ENCODE assay signal across 13 cellular contexts in the genomic region with DNA sequence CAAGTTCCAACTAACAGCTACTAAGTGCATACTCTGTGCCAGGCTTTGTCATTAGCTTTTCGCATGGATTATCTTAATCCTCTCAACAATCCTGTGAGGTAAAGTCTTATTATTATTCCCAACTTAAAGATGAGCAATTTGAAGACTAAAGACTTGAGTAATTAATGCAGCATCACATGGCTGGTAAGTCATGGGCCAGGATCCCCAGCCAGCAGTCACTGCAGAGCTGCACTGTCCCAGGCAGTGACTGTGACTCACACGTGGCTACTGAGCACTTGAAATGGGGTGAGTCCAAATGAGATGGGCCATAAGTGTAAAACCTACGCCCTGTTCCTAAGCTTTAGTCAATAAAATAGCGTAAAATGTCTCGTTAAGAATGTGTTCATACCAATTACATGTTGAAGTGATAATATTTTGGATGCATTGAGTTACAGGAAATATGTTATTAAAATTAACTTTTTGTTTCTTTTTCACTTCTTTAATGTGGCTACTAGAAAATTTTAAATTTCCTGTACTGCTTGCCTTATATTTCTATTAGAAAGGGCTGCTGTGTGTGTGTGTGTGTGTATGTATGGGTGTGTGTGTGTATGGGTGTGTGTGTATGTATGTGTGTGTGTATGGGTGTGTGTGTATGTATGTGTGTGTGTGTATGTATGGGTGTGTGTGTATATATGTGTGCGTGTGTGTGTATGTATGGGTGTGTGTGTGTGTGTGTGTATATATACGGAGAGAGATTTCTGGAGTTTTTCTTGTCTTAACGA.
A peak's percentile ranks its signal among the peaks of the same experiment; 100 is the strongest.
DNase-seq lines count a peak whose midpoint lies in the region; ATAC-seq and TF ChIP-seq lines count a peak whose summit lies in the region.
"Had no signal": no experiment of that assay in that cellular context is flagged by ENCODE, and none has a peak within 500 bp of the region (broad histone marks: within the 10 kb centered on the region; RNA-seq: fewer than 3 reads in every experiment).

No MANE protein-coding gene starts in this region.

- H3K27me3 ChIP-seq in suprapubic skin: no peaks in the 10 kb centered on the region

- peaks cover 2% of the 10 kb centered on the region for H3K9me3 Mint-ChIP-seq in activated naive CD4-positive, alpha-beta T cell treated with anti-CD3 and anti-CD28 coated beads for 36 hours
- H3K9me3 Mint-ChIP-seq in activated naive CD4-positive, alpha-beta T cell treated with anti-CD3 and anti-CD28 coated beads, Interleukin-2, amount 10 ng/mL, durations not matched to agents 7 days and 5 days: peaks cover 6% of the 10 kb centered on the region

- no peak for TF ChIP-seq POLR2A in suprapubic skin (IDR thresholded peaks at IDR 0.05)

- H3K27me3 Mint-ChIP-seq in activated naive CD4-positive, alpha-beta T cell treated with anti-CD3 and anti-CD28 coated beads for 36 hours (ENCODE audit: low read depth): no peaks in the 10 kb centered on the region
- H3K27me3 Mint-ChIP-seq in activated naive CD4-positive, alpha-beta T cell treated with anti-CD3 and anti-CD28 coated beads, Interleukin-2, amount 10 ng/mL, durations not matched to agents 7 days and 5 days: no peaks in the 10 kb centered on the region

- H3K4me3 ChIP-seq in fibroblast of mammary gland (ENCODE audit: control insufficient read depth, low read depth, low read length): no peak overlapping the region
- H3K4me3 ChIP-seq in suprapubic skin: no peak overlapping the region
- H3K4me3 ChIP-seq: lung, thoracic aorta had no signal

- peaks cover 4% of the 10 kb centered on the region for H3K4me1 Mint-ChIP-seq in activated naive CD4-positive, alpha-beta T cell treated with anti-CD3 and anti-CD28 coated beads for 36 hours (ENCODE audit: low read depth)
- H3K4me1 Mint-ChIP-seq in activated naive CD4-positive, alpha-beta T cell treated with anti-CD3 and anti-CD28 coated beads, Interleukin-2, amount 10 ng/mL, durations not matched to agents 7 days and 5 days: peaks cover 16% of the 10 kb centered on the region

- peak; percentile 10 for DNase-seq in activated naive CD4-positive, alpha-beta T cell treated with anti-CD3 and anti-CD28 coated beads for 36 hours
- DNase-seq in activated naive CD4-positive, alpha-beta T cell treated with anti-CD3 and anti-CD28 coated beads, Interleukin-2, amount 10 ng/mL, durations not matched to agents 7 days and 5 days: no peak
- DNase-seq in NCI-H82 treated with DMSO at 0.1 percent for 48 hours (lab: John Stamatoyannopoulos, UW; ENCODE audit: unreplicated experiment) (peak; percentile 79), fibroblast of mammary gland (ENCODE audit: low read depth) (peak; percentile 42), suprapubic skin (ENCODE audit: low spot score in 2 of 2) (peak in 1 of 2 donors; percentile 65), HEK293T (ENCODE audit: extremely low spot score) (no peak), NOMO-1 treated with DMSO at 0.1 percent for 48 hours (lab: John Stamatoyannopoulos, UW; ENCODE audit: unreplicated experiment) (no peak)
- DNase-seq: activated CD8-positive, alpha-beta memory T cell treated with anti-CD3 and anti-CD28 coated beads, Interleukin-2, amount 50 U/mL, for 48 hours; MM.1S; NCI-H2081 treated with DMSO at 0.1 percent for 48 hours had no signal

- no peaks in the 10 kb centered on the region for H3K36me3 ChIP-seq in suprapubic skin
- H3K36me3 ChIP-seq: thoracic aorta had no signal

- intact Hi-C loops in activated naive CD4-positive, alpha-beta T cell treated with anti-CD3 and anti-CD28 coated beads for 36 hours (cut with micrococcal nuclease): no loop called here

- 74% methylated on average over 8 of the region's 8 CpGs for WGBS in suprapubic skin

- TF ChIP-seq CTCF in fibroblast of mammary gland (conservative IDR thresholded peaks at IDR 0.05; ENCODE audit: control insufficient read depth, insufficient read depth, low read depth, low read length) (no peak), suprapubic skin (IDR thresholded peaks at IDR 0.05) (no peak)

- CTCF ChIA-PET in activated naive CD4-positive, alpha-beta T cell treated with anti-CD3 and anti-CD28 coated beads for 36 hours (lab: Charles Lee): no interaction called here
- CTCF ChIA-PET in activated naive CD4-positive, alpha-beta T cell treated with anti-CD3 and anti-CD28 coated beads, Interleukin-2, amount 10 ng/mL, durations not matched to agents 7 days and 5 days (lab: Charles Lee): interaction anchor here (1.3 kb wide), 1 partner anchor 344 kb away, joined by 3 read pairs; no protein-coding TSS in a partner anchor
- CTCF ChIA-PET in HEK293T (lab: Yijun Ruan, JAX): interaction anchor here (1.0 kb wide), 1 partner anchor 344 kb away, joined by 5 read pairs; no protein-coding TSS in a partner anchor

- POLR2A ChIA-PET in HEK293T (lab: Yijun Ruan, JAX): interaction anchor here (0.8 kb wide), 1 partner anchor 12 kb away, joined by 3 read pairs; no protein-coding TSS in a partner anchor

- H3K9me3 ChIP-seq in suprapubic skin: no peaks in the 10 kb centered on the region
- H3K9me3 ChIP-seq: thoracic aorta had no signal

- TF ChIP-seq EP300 in suprapubic skin (IDR thresholded peaks at IDR 0.05): no peak

- no peaks in the 10 kb centered on the region for H3K36me3 Mint-ChIP-seq in activated naive CD4-positive, alpha-beta T cell treated with anti-CD3 and anti-CD28 coated beads for 36 hours (ENCODE audit: low read depth)
- no peaks in the 10 kb centered on the region for H3K36me3 Mint-ChIP-seq in activated naive CD4-positive, alpha-beta T cell treated with anti-CD3 and anti-CD28 coated beads, Interleukin-2, amount 10 ng/mL, durations not matched to agents 7 days and 5 days

- H3K4me1 ChIP-seq in suprapubic skin: peaks cover 26% of the 10 kb centered on the region

- ATAC-seq in GM19035 (IDR thresholded peaks at IDR 0.05; ENCODE audit: unreplicated experiment): no peak

- no peak overlapping the region for H3K27ac Mint-ChIP-seq in activated naive CD4-positive, alpha-beta T cell treated with anti-CD3 and anti-CD28 coated beads for 36 hours
- H3K27ac Mint-ChIP-seq in activated naive CD4-positive, alpha-beta T cell treated with anti-CD3 and anti-CD28 coated beads, Interleukin-2, amount 10 ng/mL, durations not matched to agents 7 days and 5 days: no peak overlapping the region

- H3K27ac ChIP-seq in suprapubic skin: peak overlapping the region; percentile 57
- H3K27ac ChIP-seq: thoracic aorta had no signal

- no peak overlapping the region for H3K4me3 Mint-ChIP-seq in activated naive CD4-positive, alpha-beta T cell treated with anti-CD3 and anti-CD28 coated beads for 36 hours
- H3K4me3 Mint-ChIP-seq in activated naive CD4-positive, alpha-beta T cell treated with anti-CD3 and anti-CD28 coated beads, Interleukin-2, amount 10 ng/mL, durations not matched to agents 7 days and 5 days: no peak overlapping the region

TF ChIP-seq in HEK293T, 16 proteins besides CTCF, POLR2A, EP300 and RAD21:
- TF ChIP-seq FOXK2 (IDR thresholded peaks at IDR 0.05) (no peak), FOXA1 (IDR thresholded peaks at IDR 0.05) (no peak), BHLHE40 (IDR thresholded peaks at IDR 0.05; ENCODE audit: borderline replicate concordance) (no peak), CTBP1 (IDR thresholded peaks at IDR 0.05; ENCODE audit: borderline replicate concordance) (no peak), ELF4 (IDR thresholded peaks at IDR 0.05) (no peak), SP1 (IDR thresholded peaks at IDR 0.05) (no peak)

Comparison
In these comparisons a context has a peak if more than half of its experiments do, and no peak if none do; other contexts are left out.
1. DNase-seq: peak in activated naive CD4-positive, alpha-beta T cell treated with anti-CD3 and anti-CD28 coated beads for 36 hours (single experiment), NCI-H82 treated with DMSO at 0.1 percent for 48 hours (single experiment) and fibroblast of mammary gland (single experiment); none in activated naive CD4-positive, alpha-beta T cell treated with anti-CD3 and anti-CD28 coated beads, Interleukin-2, amount 10 ng/mL, durations not matched to agents 7 days and 5 days (single experiment), HEK293T (single experiment) and NOMO-1 treated with DMSO at 0.1 percent for 48 hours (single experiment).